ENCODE assay signal across 14 cellular contexts in genomic region chr2:99442837-99443236, GRCh38. TPM values are rescaled to one million over a fixed set of nuclear protein-coding genes. Genes with fewer than 3 reads are reported as not detected.
DNase-seq lines count a peak whose midpoint lies in the region; ATAC-seq and TF ChIP-seq lines count a peak whose summit lies in the region.
"Had no signal": no experiment of that assay in that cellular context is flagged by ENCODE, and none has a peak within 500 bp of the region (broad histone marks: within the 10 kb centered on the region; RNA-seq: fewer than 3 reads in every experiment).

No MANE protein-coding gene starts in this region.

- no TSS peak for BruUV-seq in MCF 10A (replicated peaks; lab: Mats Ljungman, UMichigan)

- CTCF ChIA-PET in MCF 10A (lab: Yijun Ruan, JAX): interaction anchor here (0.6 to 1.5 kb wide), 4 partner anchors 10 to 1039 kb away, joined by 3 to 7 read pairs (median 4); no protein-coding TSS in a partner anchor

- POLR2A ChIA-PET in MCF 10A (lab: Yijun Ruan, JAX): interaction anchor here (1.1 to 1.2 kb wide), 2 partner anchors 10 to 29 kb away, joined by 3 to 4 read pairs; no protein-coding TSS in a partner anchor

- H3K36me3 ChIP-seq in breast epithelium: no peaks in the 10 kb centered on the region

- H3K4me3 ChIP-seq in breast epithelium: no peak overlapping the region

- H3K9me3 Mint-ChIP-seq in MCF 10A (ENCODE audit: unreplicated experiment): no peaks in the 10 kb centered on the region
- H3K9me3 Mint-ChIP-seq: activated naive CD8-positive, alpha-beta T cell treated with anti-CD3 and anti-CD28 coated beads, Interleukin-2, amount 10 ng/mL, durations not matched to agents 7 days and 5 days had no signal

- TF ChIP-seq CTCF in MCF 10A (IDR thresholded peaks at IDR 0.05; ENCODE audit: unreplicated experiment) (no peak), breast epithelium (IDR thresholded peaks at IDR 0.05) (no peak)

- no peaks in the 10 kb centered on the region for H3K27me3 ChIP-seq in breast epithelium

- no peaks in the 10 kb centered on the region for H3K9me3 ChIP-seq in breast epithelium

- peaks cover 6% of the 10 kb centered on the region for H3K4me1 Mint-ChIP-seq in MCF 10A (ENCODE audit: insufficient read depth, unreplicated experiment)

- intact Hi-C loops in MCF 10A (cut with micrococcal nuclease) (loop anchor here (1.0 kb wide), 1 partner anchor 47 kb away; the partner anchor contains the start of gene REV1), breast epithelium (cut with DNase I; ENCODE audit: low total_unique reads) (no loop called here)

- no peak overlapping the region for H3K27ac Mint-ChIP-seq in MCF 10A (ENCODE audit: low read depth, unreplicated experiment)
- H3K27ac Mint-ChIP-seq: activated naive CD8-positive, alpha-beta T cell treated with anti-CD3 and anti-CD28 coated beads, Interleukin-2, amount 10 ng/mL, durations not matched to agents 7 days and 5 days had no signal

- no peak overlapping the region for H3K27ac ChIP-seq in breast epithelium
- H3K27ac ChIP-seq: epithelial cell of prostate had no signal

- TF ChIP-seq POLR2A in breast epithelium (IDR thresholded peaks at IDR 0.05): no peak

- peaks cover 42% of the 10 kb centered on the region for H3K36me3 Mint-ChIP-seq in MCF 10A (ENCODE audit: insufficient read depth, unreplicated experiment)

- H3K4me3 Mint-ChIP-seq in MCF 10A (ENCODE audit: unreplicated experiment): no peak overlapping the region
- H3K4me3 Mint-ChIP-seq: activated naive CD8-positive, alpha-beta T cell treated with anti-CD3 and anti-CD28 coated beads, Interleukin-2, amount 10 ng/mL, durations not matched to agents 7 days and 5 days had no signal

- H3K27me3 Mint-ChIP-seq in MCF 10A (ENCODE audit: insufficient read depth, unreplicated experiment): no peaks in the 10 kb centered on the region
- H3K27me3 Mint-ChIP-seq: activated naive CD8-positive, alpha-beta T cell treated with anti-CD3 and anti-CD28 coated beads, Interleukin-2, amount 10 ng/mL, durations not matched to agents 7 days and 5 days had no signal

- H3K4me1 ChIP-seq in breast epithelium: no peaks in the 10 kb centered on the region

- ATAC-seq in HG02885 (IDR thresholded peaks at IDR 0.05; ENCODE audit: poor library complexity, unreplicated experiment) (no peak), GM21825 (IDR thresholded peaks at IDR 0.05; ENCODE audit: unreplicated experiment) (no peak)

- DNase-seq in MCF 10A (ENCODE audit: unreplicated experiment) (peak; percentile 32), breast epithelium (ENCODE audit: low spot score in 2 of 2) (no peak), cerebellum (ENCODE audit: low spot score) (peak; percentile 20), hepatic stellate cell (ENCODE audit: low spot score) (peak; percentile 3), hippocampal formation (lab: John Stamatoyannopoulos, UW) (no peak), H4 (ENCODE audit: low spot score) (no peak)
- DNase-seq: activated CD4-positive, alpha-beta T cell treated with anti-CD3 and anti-CD28 coated beads, Interleukin-2, amount 50 U/mL, for 1 hour; activated naive CD8-positive, alpha-beta T cell treated with anti-CD3 and anti-CD28 coated beads, Interleukin-2, amount 10 ng/mL, durations not matched to agents 7 days and 5 days; GF-D8; NCI-H1417 treated with DMSO at 0.1 percent for 48 hours; small intestine had no signal

RNA-seq across cellular contexts. Expression of gene REV1, which starts 47.0 kb away (rescaled TPM):
- total RNA-seq in MCF 10A (2022) (33.2 and 38.6 TPM in 2 replicates), breast epithelium (10 to 100 TPM; 40.8 to 89.1 (median 78.0) TPM), cerebellum (99.2 TPM)
- total RNA-seq in H4 (2014; rRNA removed; shearing (Covaris generic)): 9.3 and 14.9 TPM in 2 replicates

Comparison
In these comparisons a context has a peak if more than half of its experiments do, and no peak if none do; other contexts are left out.
1. DNase-seq: peak in MCF 10A (single experiment), cerebellum (single experiment) and hepatic stellate cell (single experiment); none in breast epithelium (0 of 2), hippocampal formation (0 of 2) and H4 (single experiment).